Comparison of ENCODE assay signal across 8 cellular contexts in the genomic region with DNA sequence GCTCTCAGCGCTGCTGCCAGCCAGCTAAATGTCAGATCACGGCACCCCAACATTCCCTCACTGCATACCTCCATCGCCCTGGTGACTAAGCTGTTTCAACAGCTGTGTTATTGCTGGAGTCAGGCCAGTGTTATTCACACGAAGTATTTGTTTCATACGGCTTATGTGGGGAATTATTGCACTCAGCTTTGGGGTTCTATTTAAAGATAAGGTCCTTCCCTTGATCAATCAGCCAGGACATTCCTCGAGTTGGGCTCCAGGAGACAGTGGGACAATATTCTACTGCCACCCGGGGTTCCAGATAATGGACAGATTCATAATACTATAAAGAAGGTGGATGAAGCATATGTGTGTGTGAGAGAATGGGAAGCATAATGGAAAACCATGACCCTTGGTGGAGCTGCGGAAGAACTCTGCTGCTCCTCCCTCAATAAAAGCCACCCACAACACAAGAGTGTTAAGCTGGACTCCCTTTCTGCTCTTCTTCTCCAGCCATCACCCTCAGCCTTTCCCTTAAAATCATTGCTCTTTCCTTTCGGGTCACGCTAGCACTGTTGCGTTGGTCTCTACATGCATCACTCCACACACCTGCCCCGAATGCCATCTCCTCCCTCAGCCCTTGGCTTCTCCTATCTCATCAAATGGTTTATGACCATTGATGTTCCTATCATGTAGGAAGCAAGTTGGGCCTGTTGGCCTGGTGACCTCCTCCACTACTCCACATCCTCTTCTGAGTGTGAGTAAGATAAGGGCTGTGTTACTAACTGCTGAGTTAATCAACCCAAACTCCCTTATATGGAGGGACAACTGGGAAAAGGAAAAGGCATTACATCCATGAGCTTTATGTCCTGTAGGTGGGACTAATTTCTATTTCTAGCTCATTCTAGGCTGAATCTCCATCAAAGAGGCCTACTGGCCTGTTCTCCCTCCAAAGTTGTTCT. TPM values are rescaled to one million over a fixed set of nuclear protein-coding genes. Genes with fewer than 3 reads are reported as not detected.
DNase-seq lines count a peak whose midpoint lies in the region; ATAC-seq and TF ChIP-seq lines count a peak whose summit lies in the region.

No MANE protein-coding gene starts in this region.

- no peak for ATAC-seq in GM21737 (IDR thresholded peaks at IDR 0.05; ENCODE audit: unreplicated experiment)

- no peak overlapping the region for H3K27ac Mint-ChIP-seq in CD8-positive, alpha-beta memory T cell

- no peak overlapping the region for H3K4me3 Mint-ChIP-seq in CD8-positive, alpha-beta memory T cell

- no peak for TF ChIP-seq CTCF in WI38 (IDR thresholded peaks at IDR 0.05; ENCODE audit: low read depth, low read length)
- TF ChIP-seq CTCF in right atrium auricular region (IDR thresholded peaks at IDR 0.05), result no peak

- H3K36me3 ChIP-seq in right atrium auricular region, result no peaks in the 10 kb centered on the region
- H3K36me3 ChIP-seq in skeletal muscle satellite cell (ENCODE audit: insufficient read depth, low read length), result peaks cover 3% of the 10 kb centered on the region
- H3K36me3 ChIP-seq in CD8-positive, alpha-beta memory T cell (ENCODE audit: insufficient read depth, low read length), result no peaks in the 10 kb centered on the region

- H3K36me3 Mint-ChIP-seq in CD8-positive, alpha-beta memory T cell, result no peaks in the 10 kb centered on the region

- H3K9me3 Mint-ChIP-seq in CD8-positive, alpha-beta memory T cell, result peaks cover 0 to 7% (median 5%) of the 10 kb centered on the region in 5 donors

- POLR2A ChIA-PET in CD8-positive, alpha-beta memory T cell (lab: Charles Lee), result no interaction called here

- DNase-seq in HS-27A (ENCODE audit: low read depth) (peak; percentile 97), right atrium auricular region (ENCODE audit: low spot score) (peak; percentile 76), foreskin melanocyte (no peak)
- DNase-seq in stimulated activated CD4-positive, alpha-beta T cell treated with anti-CD3 and anti-CD28 coated beads, Interleukin-15, amount 100 ng/mL, for 24 hours, result no peak
- no peak for DNase-seq in CD8-positive, alpha-beta memory T cell

- H3K9me3 ChIP-seq in right atrium auricular region (no peaks in the 10 kb centered on the region), skeletal muscle satellite cell (replicated peaks; ENCODE audit: low read length) (no peaks in the 10 kb centered on the region)
- no peaks in the 10 kb centered on the region for H3K9me3 ChIP-seq in CD8-positive, alpha-beta memory T cell (ENCODE audit: low read length)

- peak overlapping the region; percentile 62 to 86 for H3K27ac ChIP-seq in right atrium auricular region
- no peak overlapping the region for H3K27ac ChIP-seq in CD8-positive, alpha-beta memory T cell (ENCODE audit: low read depth, low read length)

- H3K4me1 ChIP-seq in right atrium auricular region, result peaks cover 0 to 67% of the 10 kb centered on the region in 2 donors
- peaks cover 60% of the 10 kb centered on the region for H3K4me1 ChIP-seq in skeletal muscle satellite cell (ENCODE audit: control insufficient read depth, insufficient read depth, low read length)
- H3K4me1 ChIP-seq in CD8-positive, alpha-beta memory T cell (ENCODE audit: insufficient read depth, low read length), result no peaks in the 10 kb centered on the region

- CTCF ChIA-PET in CD8-positive, alpha-beta memory T cell (lab: Charles Lee), result no interaction called here

- peak overlapping the region; percentile 56 for H3K9ac ChIP-seq in skeletal muscle satellite cell (ENCODE audit: low read depth, low read length)

- no peaks in the 10 kb centered on the region for H3K4me1 Mint-ChIP-seq in CD8-positive, alpha-beta memory T cell

- H3K27me3 ChIP-seq in right atrium auricular region, result no peaks in the 10 kb centered on the region
- no peaks in the 10 kb centered on the region for H3K27me3 ChIP-seq in skeletal muscle satellite cell (ENCODE audit: control insufficient read depth, insufficient read depth, low read length)
- no peaks in the 10 kb centered on the region for H3K27me3 ChIP-seq in CD8-positive, alpha-beta memory T cell (ENCODE audit: insufficient read depth, low read length, poor library complexity, severe bottlenecking)

- peak overlapping the region; percentile 44 for H3K4me3 ChIP-seq in WI38 (ENCODE audit: low read depth, low read length)
- H3K4me3 ChIP-seq in right atrium auricular region, result no peak overlapping the region
- H3K4me3 ChIP-seq in skeletal muscle satellite cell (ENCODE audit: low read length), result peak overlapping the region; percentile 59
- no peak overlapping the region for H3K4me3 ChIP-seq in CD8-positive, alpha-beta memory T cell (ENCODE audit: low read length)

- peak overlapping the region; percentile 81 for H3K4me2 ChIP-seq in skeletal muscle satellite cell (ENCODE audit: low read length)

- peaks cover 0 to 1% of the 10 kb centered on the region in 2 donors for H3K27me3 Mint-ChIP-seq in CD8-positive, alpha-beta memory T cell

RNA-seq across cellular contexts. Expression of gene WLS, which starts 57.9 kb away (rescaled TPM):
- 10 to 100 TPM; 51.0 to 55.8 TPM for total RNA-seq in right atrium auricular region
- 66.4 and 80.2 TPM in 2 replicates for total RNA-seq in skeletal muscle satellite cell (2012; rRNA removed)
- total RNA-seq in CD8-positive, alpha-beta memory T cell, result not detected
- not detected for polyA plus RNA-seq in CD8-positive, alpha-beta memory T cell

Comparison
In these comparisons a context has a peak if more than half of its experiments do, and no peak if none do; other contexts are left out.
1. DNase-seq: peak in HS-27A (single experiment) and right atrium auricular region (single experiment); none in stimulated activated CD4-positive, alpha-beta T cell treated with anti-CD3 and anti-CD28 coated beads, Interleukin-15, amount 100 ng/mL, for 24 hours (single experiment), CD8-positive, alpha-beta memory T cell (0 of 5) and foreskin melanocyte (single experiment).
2. H3K4me3 ChIP-seq: peak in WI38 (single experiment) and skeletal muscle satellite cell (single experiment); none in right atrium auricular region (0 of 2) and CD8-positive, alpha-beta memory T cell (single experiment).
3. RNA of gene WLS, which starts 57.9 kb away (total RNA-seq): 51.0 to 55.8 TPM in right atrium auricular region; not detected in CD8-positive, alpha-beta memory T cell; every median in the first group is over 10 times any median in the second.